11 cellular contexts compared by ENCODE assay signal in the genomic region with DNA sequence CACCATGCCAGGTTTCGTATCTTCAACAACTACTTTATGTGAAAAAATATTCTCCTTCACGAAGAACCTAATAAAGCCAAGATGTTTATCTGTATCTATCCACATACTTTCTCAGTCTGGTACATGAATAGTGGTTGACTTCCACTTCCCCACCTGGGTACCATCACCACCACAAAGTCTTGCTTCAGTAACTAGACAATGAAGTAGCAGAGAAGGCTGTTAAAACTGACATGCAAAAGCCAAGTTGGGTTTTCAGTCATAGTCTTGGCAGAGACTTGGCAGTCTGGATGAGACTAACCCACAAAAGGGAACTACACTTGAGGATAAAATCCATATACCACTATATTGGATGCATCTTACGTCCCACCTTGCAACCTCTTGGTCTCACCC. TPM values are rescaled to one million over a fixed set of nuclear protein-coding genes. Genes with fewer than 3 reads are reported as not detected.
DNase-seq lines count a peak whose midpoint lies in the region; ATAC-seq and TF ChIP-seq lines count a peak whose summit lies in the region.
"Had no signal": no experiment of that assay in that cellular context is flagged by ENCODE, and none has a peak within 500 bp of the region (broad histone marks: within the 10 kb centered on the region; RNA-seq: fewer than 3 reads in every experiment).

No MANE protein-coding gene starts in this region.

- H3K9me3 ChIP-seq in BLaER1 = no peaks in the 10 kb centered on the region
- H3K9me3 ChIP-seq in esophagus muscularis mucosa = no peaks in the 10 kb centered on the region
- no peaks in the 10 kb centered on the region for H3K9me3 ChIP-seq in CD8-positive, alpha-beta memory T cell (ENCODE audit: low read length)

- 83% methylated on average over 3 of the region's 3 CpGs for WGBS in esophagus muscularis mucosa

- TF ChIP-seq CTCF in esophagus muscularis mucosa (IDR thresholded peaks at IDR 0.05) = no peak

- no peak for DNase-seq in esophagus muscularis mucosa (ENCODE audit: extremely low spot score)
- DNase-seq in NOMO-1 treated with dmso at 0.1 percent for 144 hours (lab: John Stamatoyannopoulos, UW; ENCODE audit: unreplicated experiment) = no peak
- no peak for DNase-seq in hypothalamus (lab: John Stamatoyannopoulos, UW)
- no peak for DNase-seq in CD8-positive, alpha-beta memory T cell
- no peak for DNase-seq in retina
- DNase-seq: activated naive CD4-positive, alpha-beta T cell treated with anti-CD3 and anti-CD28 coated beads, Interleukin-2, amount 10 ng/mL, durations not matched to agents 7 days and 5 days; effector CD4-positive, alpha-beta T cell had no signal

- intact Hi-C loops in esophagus muscularis mucosa (cut with DNase I) = no loop called here

- no peak for TF ChIP-seq POLR2A in esophagus muscularis mucosa (IDR thresholded peaks at IDR 0.05; ENCODE audit: low read depth)

- H3K4me3 ChIP-seq in BLaER1 (no peak overlapping the region), esophagus muscularis mucosa (no peak overlapping the region)
- no peak overlapping the region for H3K4me3 ChIP-seq in CD8-positive, alpha-beta memory T cell (ENCODE audit: low read length)

- POLR2A ChIA-PET in CD8-positive, alpha-beta memory T cell (lab: Charles Lee) = interaction anchor here (0.6 kb wide), 1 partner anchor 1813 kb away, joined by 6 read pairs; no protein-coding TSS in a partner anchor

- H3K4me1 ChIP-seq in BLaER1 (peaks cover 63% of the 10 kb centered on the region), esophagus muscularis mucosa (peaks cover 83 to 97% (median 90%) of the 10 kb centered on the region in 4 donors)
- H3K4me1 ChIP-seq in CD8-positive, alpha-beta memory T cell (ENCODE audit: insufficient read depth, low read length) = peaks cover 14% of the 10 kb centered on the region

- peaks cover 0 to 9% (median 6%) of the 10 kb centered on the region in 3 donors for H3K4me1 Mint-ChIP-seq in CD8-positive, alpha-beta memory T cell

- ATAC-seq in GM19438 (IDR thresholded peaks at IDR 0.05; ENCODE audit: low read depth, unreplicated experiment) = peak; percentile 45
- ATAC-seq in HG03108 (IDR thresholded peaks at IDR 0.05; ENCODE audit: unreplicated experiment) = peak; percentile 67

- peaks cover 9% of the 10 kb centered on the region; the same call in 1 of the 2 replicates for H4K20me1 ChIP-seq in BLaER1

- H3K27ac ChIP-seq in BLaER1 (no peak overlapping the region), esophagus muscularis mucosa (replicated peaks in 1 of 4) (peak overlapping the region; percentile 75 to 96 (median 92))
- no peak overlapping the region for H3K27ac ChIP-seq in CD8-positive, alpha-beta memory T cell (ENCODE audit: low read depth, low read length)

- H3K27me3 ChIP-seq in BLaER1 (peaks cover 8% of the 10 kb centered on the region; the same call in 1 of the 2 replicates), esophagus muscularis mucosa (no peaks in the 10 kb centered on the region)
- H3K27me3 ChIP-seq in CD8-positive, alpha-beta memory T cell (ENCODE audit: insufficient read depth, low read length, poor library complexity, severe bottlenecking) = no peaks in the 10 kb centered on the region

- H3K36me3 ChIP-seq in BLaER1 = peaks cover 37% of the 10 kb centered on the region
- H3K36me3 ChIP-seq in esophagus muscularis mucosa = peaks cover 0 to 8% (median 5%) of the 10 kb centered on the region in 4 donors
- no peaks in the 10 kb centered on the region for H3K36me3 ChIP-seq in CD8-positive, alpha-beta memory T cell (ENCODE audit: insufficient read depth, low read length)

- H3K27ac Mint-ChIP-seq in CD8-positive, alpha-beta memory T cell = peak overlapping the region in 1 of 8 donors; percentile 17
- H3K27ac Mint-ChIP-seq: activated naive CD4-positive, alpha-beta T cell treated with anti-CD3 and anti-CD28 coated beads, Interleukin-2, amount 10 ng/mL, durations not matched to agents 7 days and 5 days had no signal

- CTCF ChIA-PET in CD8-positive, alpha-beta memory T cell (lab: Charles Lee) = no interaction called here

- no peak for TF ChIP-seq EP300 in esophagus muscularis mucosa (IDR thresholded peaks at IDR 0.05)

- no peak overlapping the region for H3K4me3 Mint-ChIP-seq in CD8-positive, alpha-beta memory T cell
- H3K4me3 Mint-ChIP-seq: activated naive CD4-positive, alpha-beta T cell treated with anti-CD3 and anti-CD28 coated beads, Interleukin-2, amount 10 ng/mL, durations not matched to agents 7 days and 5 days had no signal

- no peaks in the 10 kb centered on the region for H3K36me3 Mint-ChIP-seq in CD8-positive, alpha-beta memory T cell
- H3K36me3 Mint-ChIP-seq: activated naive CD4-positive, alpha-beta T cell treated with anti-CD3 and anti-CD28 coated beads, Interleukin-2, amount 10 ng/mL, durations not matched to agents 7 days and 5 days had no signal

- peaks cover 12 to 15% of the 10 kb centered on the region in 2 donors for H3K27me3 Mint-ChIP-seq in CD8-positive, alpha-beta memory T cell

- no peak overlapping the region for H3K9ac ChIP-seq in BLaER1

- peak overlapping the region; percentile 99 for H3K4me2 ChIP-seq in BLaER1

- no peaks in the 10 kb centered on the region for H3K9me3 Mint-ChIP-seq in CD8-positive, alpha-beta memory T cell
- H3K9me3 Mint-ChIP-seq: activated naive CD4-positive, alpha-beta T cell treated with anti-CD3 and anti-CD28 coated beads, Interleukin-2, amount 10 ng/mL, durations not matched to agents 7 days and 5 days had no signal

RNA-seq across cellular contexts. Expression of a gene that starts 5.0 kb away (rescaled TPM):
- 10 to 100 TPM; 28.8 to 44.7 (median 30.8) TPM for total RNA-seq in esophagus muscularis mucosa
- 1 to 10 TPM; 7.2 to 7.9 TPM for total RNA-seq in CD8-positive, alpha-beta memory T cell
- not detected for polyA plus RNA-seq in CD8-positive, alpha-beta memory T cell

RNA-seq across cellular contexts. Expression of a gene that starts 34.9 kb away (rescaled TPM):
- 100 to 1,000 TPM in 3 of 4 donors, 10 to 100 TPM in 1; 59.4 to 199 (median 134) TPM for total RNA-seq in esophagus muscularis mucosa
- total RNA-seq in CD8-positive, alpha-beta memory T cell = 1 to 10 TPM in 1 of 2 experiments, under 1 TPM in 1; 0.39 to 1.4 TPM
- polyA plus RNA-seq in CD8-positive, alpha-beta memory T cell = not detected
- total RNA-seq: G401 had no signal

Comparison
In these comparisons a context has a peak if more than half of its experiments do, and no peak if none do; other contexts are left out.
1. H3K27ac ChIP-seq: peak in esophagus muscularis mucosa (4 of 4); none in BLaER1 (single experiment) and CD8-positive, alpha-beta memory T cell (single experiment).
2. RNA of a gene that starts 34.9 kb away (total RNA-seq): 59.4 to 199 TPM in esophagus muscularis mucosa; 0.39 to 1.4 TPM in CD8-positive, alpha-beta memory T cell; every median in the first group is over 10 times any median in the second.